7 cellular contexts compared by ENCODE assay signal in genomic region chr1:35451125-35451528, GRCh38.
DNase-seq lines count a peak whose midpoint lies in the region; ATAC-seq and TF ChIP-seq lines count a peak whose summit lies in the region.

No MANE protein-coding gene starts in this region.

- peak overlapping the region; percentile 93 for H3K27ac Mint-ChIP-seq in activated naive CD4-positive, alpha-beta T cell treated with anti-CD3 and anti-CD28 coated beads, Interleukin-2, amount 50 U/mL, for 24 hours

- H3K9me3 ChIP-seq in prostate gland, result no peaks in the 10 kb centered on the region
- H3K9me3 ChIP-seq in uterus, result no peaks in the 10 kb centered on the region

- H3K27ac ChIP-seq in prostate gland (no peak overlapping the region), uterus (peak overlapping the region in 1 of 2 donors; percentile 46)

- H3K36me3 Mint-ChIP-seq in activated naive CD4-positive, alpha-beta T cell treated with anti-CD3 and anti-CD28 coated beads, Interleukin-2, amount 50 U/mL, for 24 hours, result peaks cover 2% of the 10 kb centered on the region

- H3K36me3 ChIP-seq in GM06990 (ENCODE audit: control insufficient read depth, insufficient read depth, low read length), result peaks cover 17% of the 10 kb centered on the region
- H3K36me3 ChIP-seq in prostate gland, result no peaks in the 10 kb centered on the region
- no peaks in the 10 kb centered on the region for H3K36me3 ChIP-seq in uterus

- H3K27me3 ChIP-seq in GM06990 (replicated peaks; ENCODE audit: control insufficient read depth, insufficient read depth, low read length) (no peaks in the 10 kb centered on the region), prostate gland (replicated peaks; ENCODE audit: insufficient read depth) (no peaks in the 10 kb centered on the region), uterus (no peaks in the 10 kb centered on the region)

- H3K27me3 Mint-ChIP-seq in activated naive CD4-positive, alpha-beta T cell treated with anti-CD3 and anti-CD28 coated beads, Interleukin-2, amount 50 U/mL, for 24 hours, result no peaks in the 10 kb centered on the region

- H3K4me3 Mint-ChIP-seq in activated naive CD4-positive, alpha-beta T cell treated with anti-CD3 and anti-CD28 coated beads, Interleukin-2, amount 50 U/mL, for 24 hours, result peak overlapping the region; percentile 23

- intact Hi-C loops in Right ventricle myocardium inferior (cut with DNase I) (loop anchor here (1.0 to 5.0 kb wide), 3 partner anchors 91 to 276 kb away; no protein-coding TSS in a partner anchor), prostate gland (cut with DNase I) (loop anchor here (2.0 to 5.0 kb wide), 2 partner anchors 114 to 266 kb away; partner anchors contain the start of gene C1orf216), uterus (cut with DNase I; ENCODE audit: low total_unique reads) (loop anchor here (5.0 kb wide), 1 partner anchor 111 kb away; no protein-coding TSS in a partner anchor)

- no peaks in the 10 kb centered on the region for H3K9me3 Mint-ChIP-seq in activated naive CD4-positive, alpha-beta T cell treated with anti-CD3 and anti-CD28 coated beads, Interleukin-2, amount 50 U/mL, for 24 hours

- DNase-seq in GM06990 (ENCODE audit: extremely low read depth, insufficient read length), result no peak
- DNase-seq in Right ventricle myocardium inferior (ENCODE audit: missing footprints), result peak; percentile 92
- peak; percentile 73 for DNase-seq in prostate gland (ENCODE audit: low spot score)
- DNase-seq in uterus, result peak; percentile 73 to 76

- WGBS in prostate gland, result 5% methylated on average over 3 of the region's 3 CpGs

- H3K4me3 ChIP-seq in GM06990 (replicated peaks; ENCODE audit: low read depth, low read length), result no peak overlapping the region
- H3K4me3 ChIP-seq in prostate gland, result no peak overlapping the region
- no peak overlapping the region for H3K4me3 ChIP-seq in uterus

- peak; percentile 91 for TF ChIP-seq CTCF in GM06990 (IDR thresholded peaks at IDR 0.05; ENCODE audit: insufficient read depth, low read length, poor library complexity, severe bottlenecking)
- peak; percentile 94 for TF ChIP-seq CTCF in LNCAP (IDR thresholded peaks at IDR 0.05)
- peak; percentile 46 to 89 (median 80) for TF ChIP-seq CTCF in prostate gland (IDR thresholded peaks at IDR 0.05)
- peak; percentile 76 to 84 (median 80) for TF ChIP-seq CTCF in uterus (IDR thresholded peaks at IDR 0.05)

- H3K4me1 Mint-ChIP-seq in activated naive CD4-positive, alpha-beta T cell treated with anti-CD3 and anti-CD28 coated beads, Interleukin-2, amount 50 U/mL, for 24 hours, result peaks cover 40% of the 10 kb centered on the region

- peaks cover 9% of the 10 kb centered on the region for H3K4me1 ChIP-seq in prostate gland (replicated peaks)
- peaks cover 4 to 11% of the 10 kb centered on the region in 2 donors for H3K4me1 ChIP-seq in uterus

- peak; percentile 95 for ATAC-seq in SK-N-SH treated with all-trans-retinoic acid at 6 μM for 48 hours
- peak; percentile 84 for ATAC-seq in Right ventricle myocardium inferior

- no peak for TF ChIP-seq POLR2A in prostate gland (IDR thresholded peaks at IDR 0.05)
- TF ChIP-seq POLR2A in uterus (IDR thresholded peaks at IDR 0.05), result no peak

TF ChIP-seq in SK-N-SH treated with all-trans-retinoic acid at 6 μM for 48 hours, 23 proteins besides CTCF, POLR2A, EP300 and RAD21:
- TF ChIP-seq ARNTL (CRISPR knock-in tag; IDR thresholded peaks at IDR 0.05; ENCODE audit: borderline replicate concordance, low read depth), result no peak
- TF ChIP-seq CREB5 (CRISPR knock-in tag; IDR thresholded peaks at IDR 0.05; ENCODE audit: low read depth), result no peak
- TF ChIP-seq CSDC2 (CRISPR knock-in tag; IDR thresholded peaks at IDR 0.05), result no peak
- TF ChIP-seq ZNF8 (CRISPR knock-in tag; IDR thresholded peaks at IDR 0.05), result no peak
- TF ChIP-seq POU6F1 (CRISPR knock-in tag; IDR thresholded peaks at IDR 0.05; ENCODE audit: borderline replicate concordance, low read depth), result no peak
- no peak for TF ChIP-seq RARB (CRISPR knock-in tag; IDR thresholded peaks at IDR 0.05)
- no peak for TF ChIP-seq ZFP30 (CRISPR knock-in tag; IDR thresholded peaks at IDR 0.05)
- no peak for TF ChIP-seq GLIS3 (CRISPR knock-in tag; IDR thresholded peaks at IDR 0.05)
- no peak for TF ChIP-seq ZC3H10 (CRISPR knock-in tag; IDR thresholded peaks at IDR 0.05)
- TF ChIP-seq TCF4 (CRISPR knock-in tag; IDR thresholded peaks at IDR 0.05; ENCODE audit: borderline replicate concordance), result no peak
- TF ChIP-seq TOX (CRISPR knock-in tag; IDR thresholded peaks at IDR 0.05; ENCODE audit: borderline replicate concordance), result no peak
- no peak for TF ChIP-seq OSR1 (CRISPR knock-in tag; IDR thresholded peaks at IDR 0.05)
